18 cellular contexts compared by ENCODE assay signal in the genomic region with DNA sequence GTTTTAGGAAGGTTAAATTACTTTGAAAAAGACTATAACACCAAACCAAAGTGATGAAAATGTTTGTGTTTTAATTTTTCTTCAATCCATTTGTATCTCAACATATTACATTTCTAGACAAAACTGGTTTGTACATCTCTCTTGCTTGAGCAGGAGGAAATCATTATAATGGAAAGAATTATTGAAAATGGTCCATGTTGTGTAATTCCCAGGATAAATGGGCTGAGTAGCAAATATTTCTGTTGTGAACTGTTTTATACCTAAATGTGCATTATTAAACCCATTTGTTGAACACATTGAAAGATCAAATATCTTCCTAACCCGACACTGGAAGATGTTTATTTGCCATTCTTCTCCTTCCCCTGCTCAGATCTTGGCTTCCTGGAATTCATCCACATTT.
"Had no signal": no experiment of that assay in that cellular context is flagged by ENCODE, and none has a peak within 500 bp of the region (broad histone marks: within the 10 kb centered on the region; RNA-seq: fewer than 3 reads in every experiment).

No MANE protein-coding gene starts in this region.

- H3K9me3 ChIP-seq: SJCRH30 had no signal

- ATAC-seq: SK-N-SH treated with all-trans-retinoic acid at 6 μM for 48 hours had no signal

- DNase-seq: Karpas-422, KBM-7, MM.1S, NCI-H1092 treated with DMSO at 0.1 percent for 48 hours, NCI-H1436, NCI-H187, NCI-H2029, NCI-H2081 treated with DMSO at 0.1 percent for 48 hours, NCI-H2171, NCI-H226, NCI-H446, NCI-H510A, NCI-H524 treated with DMSO at 0.1 percent for 48 hours, NCI-H69, NCI-H774, SHP77 treated with DMSO at 0.1 percent for 48 hours, SJCRH30 had no signal
